9 cellular contexts compared by ENCODE assay signal in genomic region chr9:127853312-127854168, GRCh38. TPM values are rescaled to one million over a fixed set of nuclear protein-coding genes. Genes with fewer than 3 reads are reported as not detected.
DNase-seq lines count a peak whose midpoint lies in the region; ATAC-seq and TF ChIP-seq lines count a peak whose summit lies in the region.
"Had no signal": no experiment of that assay in that cellular context is flagged by ENCODE, and none has a peak within 500 bp of the region (broad histone marks: within the 10 kb centered on the region; RNA-seq: fewer than 3 reads in every experiment).

No MANE protein-coding gene starts in this region.

- H3K79me2 ChIP-seq in hepatocyte, result no peaks in the 10 kb centered on the region

- H3K4me1 Mint-ChIP-seq in activated naive CD8-positive, alpha-beta T cell treated with anti-CD3 and anti-CD28 coated beads, Interleukin-2, amount 50 U/mL, for 24 hours, result peaks cover 30% of the 10 kb centered on the region

- H3K27me3 Mint-ChIP-seq in activated naive CD8-positive, alpha-beta T cell treated with anti-CD3 and anti-CD28 coated beads, Interleukin-2, amount 50 U/mL, for 24 hours, result no peaks in the 10 kb centered on the region

- H3K27ac ChIP-seq in HUES64 (ENCODE audit: low read depth, low read length) (no peak overlapping the region), hepatocyte (peak overlapping the region; percentile 57)

- peaks cover 29% of the 10 kb centered on the region for H3K36me3 Mint-ChIP-seq in activated naive CD8-positive, alpha-beta T cell treated with anti-CD3 and anti-CD28 coated beads, Interleukin-2, amount 50 U/mL, for 24 hours (ENCODE audit: low read depth)

- H3K27me3 ChIP-seq in HUES64 (ENCODE audit: insufficient read depth, low read length) (no peaks in the 10 kb centered on the region), hepatocyte (no peaks in the 10 kb centered on the region)

- H3K4me1 ChIP-seq in HUES64 (ENCODE audit: insufficient read depth, low read length) (no peaks in the 10 kb centered on the region), hepatocyte (ENCODE audit: insufficient read depth) (peaks cover 11% of the 10 kb centered on the region)

- peak overlapping the region; percentile 85 for H3K27ac Mint-ChIP-seq in activated naive CD8-positive, alpha-beta T cell treated with anti-CD3 and anti-CD28 coated beads, Interleukin-2, amount 50 U/mL, for 24 hours

- peak overlapping the region; percentile 79 for H3K4me2 ChIP-seq in hepatocyte

- H3K36me3 ChIP-seq in HUES64 (ENCODE audit: insufficient read depth, low read length) (no peaks in the 10 kb centered on the region), hepatocyte (replicated peaks; ENCODE audit: insufficient read depth, low read depth) (no peaks in the 10 kb centered on the region)

- H3K9ac ChIP-seq in HUES64 (ENCODE audit: low read depth, low read length), result no peak overlapping the region

- no peak for ATAC-seq in activated naive CD8-positive, alpha-beta T cell treated with anti-CD3 and anti-CD28 coated beads, Interleukin-2, amount 50 U/mL, for 24 hours
- ATAC-seq in stimulated activated naive CD8-positive, alpha-beta T cell treated with anti-CD3 and anti-CD28 coated beads, Interleukin-15, Interleukin-2, amounts not matched to agents 100 U/mL and 50 U/mL, for 24 hours, result peak; percentile 17

- 81% methylated on average over 13 of the region's 13 CpGs for WGBS in HUES64
- 77% methylated on average over 12 of the region's 13 CpGs for WGBS in hepatocyte (ENCODE audit: low lambda C conversion rate, missing lambda C conversion rate)

- no peak for TF ChIP-seq CTCF in hepatocyte (IDR thresholded peaks at IDR 0.05; ENCODE audit: poor library complexity)

- peak overlapping the region; percentile 88 for H3K4me3 Mint-ChIP-seq in activated naive CD8-positive, alpha-beta T cell treated with anti-CD3 and anti-CD28 coated beads, Interleukin-2, amount 50 U/mL, for 24 hours

- peaks cover 10% of the 10 kb centered on the region for H3K9me3 ChIP-seq in HUES64 (ENCODE audit: insufficient read depth, low read depth, low read length)
- H3K9me3 ChIP-seq in hepatocyte (ENCODE audit: low read depth), result no peaks in the 10 kb centered on the region

- H3K9me3 Mint-ChIP-seq in activated naive CD8-positive, alpha-beta T cell treated with anti-CD3 and anti-CD28 coated beads, Interleukin-2, amount 50 U/mL, for 24 hours, result peaks cover 9% of the 10 kb centered on the region

- no peak overlapping the region for H2AFZ ChIP-seq in hepatocyte

- no peaks in the 10 kb centered on the region for H3K9me2 ChIP-seq in hepatocyte (replicated peaks; ENCODE audit: insufficient read depth)

- peak overlapping the region; percentile 3; the same call in 1 of the 2 replicates for H3K4me3 ChIP-seq in HUES64 (ENCODE audit: low read length)
- no peak overlapping the region for H3K4me3 ChIP-seq in hepatocyte

- H4K20me1 ChIP-seq in hepatocyte (ENCODE audit: insufficient read depth, poor library complexity, severe bottlenecking), result no peaks in the 10 kb centered on the region

- no peak for DNase-seq in activated naive CD8-positive, alpha-beta T cell treated with anti-CD3 and anti-CD28 coated beads, Interleukin-2, amount 50 U/mL, for 24 hours
- DNase-seq in hepatocyte (ENCODE audit: low spot score), result no peak
- peak; percentile 24 for DNase-seq in stimulated activated naive CD8-positive, alpha-beta T cell treated with anti-CD3 and anti-CD28 coated beads, Interleukin-15, Interleukin-2, amounts not matched to agents 100 U/mL and 50 U/mL, for 24 hours
- no peak for DNase-seq in NCI-H1105 (lab: John Stamatoyannopoulos, UW)
- DNase-seq in pons (ENCODE audit: low spot score), result no peak
- no peak for DNase-seq in NCI-H2196 (lab: John Stamatoyannopoulos, UW; ENCODE audit: unreplicated experiment)
- DNase-seq in stimulated activated CD4-positive, alpha-beta T cell treated with anti-CD3 and anti-CD28 coated beads, Interleukin-2, amount 100 ng/mL, for 48 hours, result no peak
- DNase-seq: NCI-H2227 treated with DMSO at 0.1 percent for 48 hours had no signal

RNA-seq across cellular contexts. Expression of gene ENG, which starts 0.9 kb away (rescaled TPM):
- polyA plus RNA-seq in HUES64 (2013, experiment 1 of 2), result 1.6 TPM
- 2.2 TPM for polyA plus RNA-seq in HUES64 (2013, experiment 2 of 2)
- total RNA-seq in hepatocyte, result 3.2 and 6.8 TPM in 2 replicates
- 19.4 and 21.2 TPM in 2 replicates for polyA plus RNA-seq in hepatocyte

RNA-seq across cellular contexts. Expression of gene AK1, which starts 23.9 kb away (rescaled TPM):
- 25.3 TPM for polyA plus RNA-seq in HUES64 (2013, experiment 1 of 2)
- polyA plus RNA-seq in HUES64 (2013, experiment 2 of 2), result 22.1 TPM
- total RNA-seq in hepatocyte, result 28.3 and 39.8 TPM in 2 replicates
- 85.9 and 91.3 TPM in 2 replicates for polyA plus RNA-seq in hepatocyte

RNA-seq across cellular contexts. Expression of gene ST6GALNAC6, which starts 45.9 kb away (rescaled TPM):
- 15.9 TPM for polyA plus RNA-seq in HUES64 (2013, experiment 1 of 2)
- 20.9 TPM for polyA plus RNA-seq in HUES64 (2013, experiment 2 of 2)
- 31.8 and 37.3 TPM in 2 replicates for total RNA-seq in hepatocyte
- 47.7 and 61.2 TPM in 2 replicates for polyA plus RNA-seq in hepatocyte

RNA-seq across cellular contexts. Expression of gene FPGS, which starts 50.9 kb away (rescaled TPM):
- polyA plus RNA-seq in HUES64 (2013, experiment 1 of 2), result 46.8 TPM
- polyA plus RNA-seq in HUES64 (2013, experiment 2 of 2), result 59.5 TPM
- 27.4 and 30.9 TPM in 2 replicates for total RNA-seq in hepatocyte
- 48.5 and 52.2 TPM in 2 replicates for polyA plus RNA-seq in hepatocyte
